In the genomic region with DNA sequence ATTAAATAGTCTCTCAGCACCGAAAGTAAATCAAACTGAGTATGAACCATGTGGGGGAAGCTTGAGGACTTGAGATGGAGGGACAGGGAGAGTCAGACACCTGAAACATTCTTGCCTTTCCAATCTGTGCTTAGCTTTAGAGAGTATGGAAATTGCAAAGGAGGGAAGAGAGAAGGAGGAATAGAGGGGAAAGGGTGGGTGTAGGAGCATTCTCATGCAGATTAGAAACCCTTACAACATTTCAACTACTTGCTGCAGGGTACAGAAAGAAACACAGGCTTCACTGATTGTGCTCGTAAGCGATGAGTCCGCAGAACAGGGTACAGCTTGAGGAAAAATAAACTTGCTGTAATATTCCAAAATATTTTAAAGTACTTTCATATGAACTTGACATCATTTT, we compare ENCODE assay signal across 1 cellular context.
TF ChIP-seq lines count a peak whose summit lies in the region.

No MANE protein-coding gene starts in this region.

TF ChIP-seq in IMR-90, 13 proteins besides CTCF, POLR2A, EP300 and RAD21 (continued from another document):
- TF ChIP-seq NFE2L2 (IDR thresholded peaks at IDR 0.05; ENCODE audit: low read depth, low read length): no peak
- no peak for TF ChIP-seq SMC3 (IDR thresholded peaks at IDR 0.05; ENCODE audit: low read depth, low read length)
- no peak for TF ChIP-seq CEBPB (IDR thresholded peaks at IDR 0.05; ENCODE audit: low read depth, low read length)
TF ChIP-seq in IMR-90: peak in this region for 0.
